27 cellular contexts compared by ENCODE assay signal in genomic region chr15:63357657-63358161, GRCh38. TPM values are rescaled to one million over a fixed set of nuclear protein-coding genes. Genes with fewer than 3 reads are reported as not detected.
"Had no signal": no experiment of that assay in that cellular context is flagged by ENCODE, and none has a peak within 500 bp of the region (broad histone marks: within the 10 kb centered on the region; RNA-seq: fewer than 3 reads in every experiment).

No MANE protein-coding gene starts in this region.

- H3K4me3 Mint-ChIP-seq: activated CD4-positive, alpha-beta T cell treated with anti-CD3 and anti-CD28 coated beads for 36 hours; activated CD8-positive, alpha-beta memory T cell treated with anti-CD3 and anti-CD28 coated beads, Interleukin-2, amount 10 ng/mL, durations not matched to agents 7 days and 5 days; activated CD8-positive, alpha-beta T cell treated with anti-CD3 and anti-CD28 coated beads, Interleukin-2, amount 10 ng/mL, durations not matched to agents 7 days and 5 days; activated naive CD4-positive, alpha-beta T cell treated with anti-CD3 and anti-CD28 coated beads, Interleukin-2, amount 50 U/mL, for 24 hours; activated naive CD8-positive, alpha-beta T cell treated with anti-CD3 and anti-CD28 coated beads, Interleukin-2, amount 50 U/mL, for 24 hours; natural killer cell; T-cell; type B pancreatic cell had no signal

- H3K36me3 ChIP-seq: breast epithelium, esophagus muscularis mucosa, heart right ventricle, vagina had no signal

- H3K27me3 Mint-ChIP-seq: activated naive CD4-positive, alpha-beta T cell treated with anti-CD3 and anti-CD28 coated beads, Interleukin-2, amount 50 U/mL, for 24 hours had no signal

- H3K27me3 ChIP-seq: breast epithelium, esophagus muscularis mucosa, heart right ventricle, testis, vagina had no signal

- DNase-seq: activated CD4-positive, alpha-beta T cell treated with anti-CD3 and anti-CD28 coated beads for 36 hours; activated CD4-positive, CD25-positive, alpha-beta regulatory T cell; activated CD8-positive, alpha-beta memory T cell treated with anti-CD3 and anti-CD28 coated beads, Interleukin-2, amount 10 ng/mL, durations not matched to agents 7 days and 5 days; activated CD8-positive, alpha-beta T cell treated with anti-CD3 and anti-CD28 coated beads, Interleukin-2, amount 10 ng/mL, durations not matched to agents 7 days and 5 days; activated naive CD8-positive, alpha-beta T cell treated with anti-CD3 and anti-CD28 coated beads, Interleukin-2, amount 50 U/mL, for 24 hours; activated T-cell treated with anti-CD3 and anti-CD28 coated beads, Interleukin-2, amount 50 U/mL, for 48 hours; amygdala; cortex of kidney; foreskin melanocyte; heart right ventricle; islet precursor cell; midbrain; natural killer cell; posterior cingulate gyrus; right cardiac atrium; stimulated activated CD4-positive, alpha-beta T cell treated with anti-CD3 and anti-CD28 coated beads, Interleukin-2, amount 100 ng/mL, for 48 hours; stimulated activated naive CD4-positive, alpha-beta T cell treated with Interleukin-2 at 50 U/mL for 16 hours; T-cell; testis had no signal

- H3K4me3 ChIP-seq: breast epithelium, esophagus muscularis mucosa, heart right ventricle, testis, vagina had no signal

- H3K9me3 Mint-ChIP-seq: activated naive CD4-positive, alpha-beta T cell treated with anti-CD3 and anti-CD28 coated beads, Interleukin-2, amount 50 U/mL, for 24 hours; activated naive CD8-positive, alpha-beta T cell treated with anti-CD3 and anti-CD28 coated beads, Interleukin-2, amount 50 U/mL, for 24 hours; activated T-helper 2 cell treated with anti-CD3 and anti-CD28 coated beads, Interferon-gamma antibody, Interleukin-2, Interleukin-4, amounts not matched to agents 10 μg/mL and 5 μg/mL and 100 μg/mL, durations not matched to agents 14 hours and 24 hours and 36 hours; natural killer cell; T-cell had no signal

- H3K4me1 ChIP-seq: breast epithelium, testis had no signal

- H3K36me3 Mint-ChIP-seq: activated CD8-positive, alpha-beta memory T cell treated with anti-CD3 and anti-CD28 coated beads, Interleukin-2, amount 10 ng/mL, durations not matched to agents 7 days and 5 days; activated naive CD4-positive, alpha-beta T cell treated with anti-CD3 and anti-CD28 coated beads, Interleukin-2, amount 50 U/mL, for 24 hours; natural killer cell; T-cell had no signal

- H3K4me1 Mint-ChIP-seq: activated CD4-positive, alpha-beta T cell treated with anti-CD3 and anti-CD28 coated beads for 36 hours; activated CD8-positive, alpha-beta memory T cell treated with anti-CD3 and anti-CD28 coated beads, Interleukin-2, amount 10 ng/mL, durations not matched to agents 7 days and 5 days; activated naive CD4-positive, alpha-beta T cell treated with anti-CD3 and anti-CD28 coated beads, Interleukin-2, amount 50 U/mL, for 24 hours; activated naive CD8-positive, alpha-beta T cell treated with anti-CD3 and anti-CD28 coated beads, Interleukin-2, amount 50 U/mL, for 24 hours; natural killer cell; T-cell had no signal

- H3K27ac ChIP-seq: breast epithelium, esophagus muscularis mucosa, heart right ventricle, testis, vagina had no signal

- H3K27ac Mint-ChIP-seq: activated CD4-positive, alpha-beta T cell treated with anti-CD3 and anti-CD28 coated beads for 36 hours; activated CD8-positive, alpha-beta memory T cell treated with anti-CD3 and anti-CD28 coated beads, Interleukin-2, amount 10 ng/mL, durations not matched to agents 7 days and 5 days; activated CD8-positive, alpha-beta T cell treated with anti-CD3 and anti-CD28 coated beads, Interleukin-2, amount 10 ng/mL, durations not matched to agents 7 days and 5 days; activated naive CD4-positive, alpha-beta T cell treated with anti-CD3 and anti-CD28 coated beads, Interleukin-2, amount 50 U/mL, for 24 hours; activated naive CD8-positive, alpha-beta T cell treated with anti-CD3 and anti-CD28 coated beads, Interleukin-2, amount 50 U/mL, for 24 hours; activated T-helper 2 cell treated with anti-CD3 and anti-CD28 coated beads, Interferon-gamma antibody, Interleukin-2, Interleukin-4, amounts not matched to agents 10 μg/mL and 5 μg/mL and 100 μg/mL, durations not matched to agents 14 hours and 24 hours and 36 hours; natural killer cell; T-cell; type B pancreatic cell had no signal

- FAIRE-seq: endothelial cell of umbilical vein had no signal

- ATAC-seq: activated CD4-positive, alpha-beta T cell treated with anti-CD3 and anti-CD28 coated beads for 36 hours; activated CD8-positive, alpha-beta memory T cell treated with anti-CD3 and anti-CD28 coated beads, Interleukin-2, amount 10 ng/mL, durations not matched to agents 7 days and 5 days; activated CD8-positive, alpha-beta T cell treated with anti-CD3 and anti-CD28 coated beads, Interleukin-2, amount 10 ng/mL, durations not matched to agents 7 days and 5 days; activated naive CD8-positive, alpha-beta T cell treated with anti-CD3 and anti-CD28 coated beads, Interleukin-2, amount 50 U/mL, for 24 hours; heart right ventricle; natural killer cell; right cardiac atrium; T-cell had no signal

- H3K9me3 ChIP-seq: breast epithelium, esophagus muscularis mucosa, testis, vagina had no signal

RNA-seq across cellular contexts. Expression of gene CA12, which starts 23.9 kb away (rescaled TPM):
- total RNA-seq: activated CD8-positive, alpha-beta T cell treated with anti-CD3 and anti-CD28 coated beads, Interleukin-2, amount 10 ng/mL, durations not matched to agents 7 days and 5 days; natural killer cell; T-helper 2 cell treated with Interferon-gamma antibody and Interleukin-4, amounts not matched to agents 100 ng/mL and 5 ng/mL, for 36 hours had no signal
